ENCODE assay signal across 1 cellular context in the genomic region with DNA sequence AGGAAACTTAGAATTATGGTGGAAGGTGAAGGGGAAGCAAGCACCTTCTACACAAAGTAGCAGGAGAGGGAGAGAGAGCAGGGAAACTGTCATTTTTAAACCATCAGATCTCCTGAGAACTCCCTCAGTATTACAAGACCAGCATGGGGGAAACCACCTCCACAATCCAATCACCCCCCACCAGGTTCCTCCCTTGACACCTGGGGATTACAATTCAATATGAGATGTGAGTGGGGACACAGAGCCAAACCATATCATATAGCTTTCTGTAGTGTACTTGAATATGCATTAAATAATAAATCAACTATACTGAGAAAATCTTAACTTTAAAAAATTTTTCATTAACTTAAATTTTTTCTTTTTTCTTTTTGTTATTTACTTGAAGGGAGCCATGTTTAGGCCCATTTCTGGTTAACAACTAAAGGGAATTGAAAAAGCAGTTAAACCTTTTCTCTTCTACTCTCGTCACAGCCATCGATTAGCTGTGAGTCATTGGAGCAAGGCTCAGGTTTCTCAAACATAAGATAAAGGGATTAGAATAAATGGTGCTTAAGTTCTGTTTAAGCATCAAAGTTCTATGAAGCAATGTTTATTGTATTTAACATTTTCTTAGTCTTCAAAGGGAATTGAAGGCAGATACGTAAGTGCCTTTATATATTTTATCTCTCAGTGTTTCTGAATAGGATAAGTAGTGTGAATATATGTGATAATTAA.
TF ChIP-seq lines count a peak whose summit lies in the region.

No MANE protein-coding gene starts in this region.

TF ChIP-seq in HepG2, 621 proteins besides CTCF, POLR2A, EP300 and RAD21 (continued from another document and continues in another):
- TF ChIP-seq, protein P1, sequence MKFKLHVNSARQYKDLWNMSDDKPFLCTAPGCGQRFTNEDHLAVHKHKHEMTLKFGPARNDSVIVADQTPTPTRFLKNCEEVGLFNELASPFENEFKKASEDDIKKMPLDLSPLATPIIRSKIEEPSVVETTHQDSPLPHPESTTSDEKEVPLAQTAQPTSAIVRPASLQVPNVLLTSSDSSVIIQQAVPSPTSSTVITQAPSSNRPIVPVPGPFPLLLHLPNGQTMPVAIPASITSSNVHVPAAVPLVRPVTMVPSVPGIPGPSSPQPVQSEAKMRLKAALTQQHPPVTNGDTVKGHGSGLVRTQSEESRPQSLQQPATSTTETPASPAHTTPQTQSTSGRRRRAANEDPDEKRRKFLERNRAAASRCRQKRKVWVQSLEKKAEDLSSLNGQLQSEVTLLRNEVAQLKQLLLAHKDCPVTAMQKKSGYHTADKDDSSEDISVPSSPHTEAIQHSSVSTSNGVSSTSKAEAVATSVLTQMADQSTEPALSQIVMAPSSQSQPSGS (CRISPR knock-in tag; IDR thresholded peaks at IDR 0.05), result peak; percentile 83
- peak; percentile 92 for TF ChIP-seq MED13 (CRISPR knock-in tag; IDR thresholded peaks at IDR 0.05)
- TF ChIP-seq HOXA9 (CRISPR knock-in tag; IDR thresholded peaks at IDR 0.05; ENCODE audit: borderline replicate concordance), result no peak
- TF ChIP-seq, protein P2, sequence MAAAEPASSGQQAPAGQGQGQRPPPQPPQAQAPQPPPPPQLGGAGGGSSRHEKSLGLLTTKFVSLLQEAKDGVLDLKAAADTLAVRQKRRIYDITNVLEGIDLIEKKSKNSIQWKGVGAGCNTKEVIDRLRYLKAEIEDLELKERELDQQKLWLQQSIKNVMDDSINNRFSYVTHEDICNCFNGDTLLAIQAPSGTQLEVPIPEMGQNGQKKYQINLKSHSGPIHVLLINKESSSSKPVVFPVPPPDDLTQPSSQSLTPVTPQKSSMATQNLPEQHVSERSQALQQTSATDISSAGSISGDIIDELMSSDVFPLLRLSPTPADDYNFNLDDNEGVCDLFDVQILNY (CRISPR knock-in tag; conservative IDR thresholded peaks at IDR 0.05), result no peak
- TF ChIP-seq MIER2 (CRISPR knock-in tag; IDR thresholded peaks at IDR 0.05), result no peak
- TF ChIP-seq ZSCAN31 (CRISPR knock-in tag; IDR thresholded peaks at IDR 0.05; ENCODE audit: low read depth), result no peak
- TF ChIP-seq ZSCAN29 (CRISPR knock-in tag; conservative IDR thresholded peaks at IDR 0.05), result 0 out of 2 replicates have a peak, but pooled peaks have one; percentile 35
- no peak for TF ChIP-seq ZNF207 (IDR thresholded peaks at IDR 0.05; ENCODE audit: borderline replicate concordance)
- TF ChIP-seq, protein P3, sequence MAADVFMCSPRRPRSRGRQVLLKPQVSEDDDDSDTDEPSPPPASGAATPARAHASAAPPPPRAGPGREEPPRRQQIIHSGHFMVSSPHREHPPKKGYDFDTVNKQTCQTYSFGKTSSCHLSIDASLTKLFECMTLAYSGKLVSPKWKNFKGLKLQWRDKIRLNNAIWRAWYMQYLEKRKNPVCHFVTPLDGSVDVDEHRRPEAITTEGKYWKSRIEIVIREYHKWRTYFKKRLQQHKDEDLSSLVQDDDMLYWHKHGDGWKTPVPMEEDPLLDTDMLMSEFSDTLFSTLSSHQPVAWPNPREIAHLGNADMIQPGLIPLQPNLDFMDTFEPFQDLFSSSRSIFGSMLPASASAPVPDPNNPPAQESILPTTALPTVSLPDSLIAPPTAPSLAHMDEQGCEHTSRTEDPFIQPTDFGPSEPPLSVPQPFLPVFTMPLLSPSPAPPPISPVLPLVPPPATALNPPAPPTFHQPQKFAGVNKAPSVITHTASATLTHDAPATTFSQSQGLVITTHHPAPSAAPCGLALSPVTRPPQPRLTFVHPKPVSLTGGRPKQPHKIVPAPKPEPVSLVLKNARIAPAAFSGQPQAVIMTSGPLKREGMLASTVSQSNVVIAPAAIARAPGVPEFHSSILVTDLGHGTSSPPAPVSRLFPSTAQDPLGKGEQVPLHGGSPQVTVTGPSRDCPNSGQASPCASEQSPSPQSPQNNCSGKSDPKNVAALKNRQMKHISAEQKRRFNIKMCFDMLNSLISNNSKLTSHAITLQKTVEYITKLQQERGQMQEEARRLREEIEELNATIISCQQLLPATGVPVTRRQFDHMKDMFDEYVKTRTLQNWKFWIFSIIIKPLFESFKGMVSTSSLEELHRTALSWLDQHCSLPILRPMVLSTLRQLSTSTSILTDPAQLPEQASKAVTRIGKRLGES (CRISPR knock-in tag; IDR thresholded peaks at IDR 0.05; ENCODE audit: borderline replicate concordance), result no peak
- TF ChIP-seq ZMYM4 (CRISPR knock-in tag; IDR thresholded peaks at IDR 0.05), result peak; percentile 85
- TF ChIP-seq DR1 (CRISPR knock-in tag; IDR thresholded peaks at IDR 0.05), result no peak
- TF ChIP-seq ZNF777 (CRISPR knock-in tag; IDR thresholded peaks at IDR 0.05), result no peak
- no peak for TF ChIP-seq RNF2 (conservative IDR thresholded peaks at IDR 0.05; ENCODE audit: low read depth)
- TF ChIP-seq ZBTB42 (CRISPR knock-in tag; IDR thresholded peaks at IDR 0.05), result no peak
- no peak for TF ChIP-seq ZNF850 (CRISPR knock-in tag; conservative IDR thresholded peaks at IDR 0.05)
- no peak for TF ChIP-seq ZNF883 (CRISPR knock-in tag; IDR thresholded peaks at IDR 0.05; ENCODE audit: not compliant biosample characterization)
- TF ChIP-seq, protein P4, sequence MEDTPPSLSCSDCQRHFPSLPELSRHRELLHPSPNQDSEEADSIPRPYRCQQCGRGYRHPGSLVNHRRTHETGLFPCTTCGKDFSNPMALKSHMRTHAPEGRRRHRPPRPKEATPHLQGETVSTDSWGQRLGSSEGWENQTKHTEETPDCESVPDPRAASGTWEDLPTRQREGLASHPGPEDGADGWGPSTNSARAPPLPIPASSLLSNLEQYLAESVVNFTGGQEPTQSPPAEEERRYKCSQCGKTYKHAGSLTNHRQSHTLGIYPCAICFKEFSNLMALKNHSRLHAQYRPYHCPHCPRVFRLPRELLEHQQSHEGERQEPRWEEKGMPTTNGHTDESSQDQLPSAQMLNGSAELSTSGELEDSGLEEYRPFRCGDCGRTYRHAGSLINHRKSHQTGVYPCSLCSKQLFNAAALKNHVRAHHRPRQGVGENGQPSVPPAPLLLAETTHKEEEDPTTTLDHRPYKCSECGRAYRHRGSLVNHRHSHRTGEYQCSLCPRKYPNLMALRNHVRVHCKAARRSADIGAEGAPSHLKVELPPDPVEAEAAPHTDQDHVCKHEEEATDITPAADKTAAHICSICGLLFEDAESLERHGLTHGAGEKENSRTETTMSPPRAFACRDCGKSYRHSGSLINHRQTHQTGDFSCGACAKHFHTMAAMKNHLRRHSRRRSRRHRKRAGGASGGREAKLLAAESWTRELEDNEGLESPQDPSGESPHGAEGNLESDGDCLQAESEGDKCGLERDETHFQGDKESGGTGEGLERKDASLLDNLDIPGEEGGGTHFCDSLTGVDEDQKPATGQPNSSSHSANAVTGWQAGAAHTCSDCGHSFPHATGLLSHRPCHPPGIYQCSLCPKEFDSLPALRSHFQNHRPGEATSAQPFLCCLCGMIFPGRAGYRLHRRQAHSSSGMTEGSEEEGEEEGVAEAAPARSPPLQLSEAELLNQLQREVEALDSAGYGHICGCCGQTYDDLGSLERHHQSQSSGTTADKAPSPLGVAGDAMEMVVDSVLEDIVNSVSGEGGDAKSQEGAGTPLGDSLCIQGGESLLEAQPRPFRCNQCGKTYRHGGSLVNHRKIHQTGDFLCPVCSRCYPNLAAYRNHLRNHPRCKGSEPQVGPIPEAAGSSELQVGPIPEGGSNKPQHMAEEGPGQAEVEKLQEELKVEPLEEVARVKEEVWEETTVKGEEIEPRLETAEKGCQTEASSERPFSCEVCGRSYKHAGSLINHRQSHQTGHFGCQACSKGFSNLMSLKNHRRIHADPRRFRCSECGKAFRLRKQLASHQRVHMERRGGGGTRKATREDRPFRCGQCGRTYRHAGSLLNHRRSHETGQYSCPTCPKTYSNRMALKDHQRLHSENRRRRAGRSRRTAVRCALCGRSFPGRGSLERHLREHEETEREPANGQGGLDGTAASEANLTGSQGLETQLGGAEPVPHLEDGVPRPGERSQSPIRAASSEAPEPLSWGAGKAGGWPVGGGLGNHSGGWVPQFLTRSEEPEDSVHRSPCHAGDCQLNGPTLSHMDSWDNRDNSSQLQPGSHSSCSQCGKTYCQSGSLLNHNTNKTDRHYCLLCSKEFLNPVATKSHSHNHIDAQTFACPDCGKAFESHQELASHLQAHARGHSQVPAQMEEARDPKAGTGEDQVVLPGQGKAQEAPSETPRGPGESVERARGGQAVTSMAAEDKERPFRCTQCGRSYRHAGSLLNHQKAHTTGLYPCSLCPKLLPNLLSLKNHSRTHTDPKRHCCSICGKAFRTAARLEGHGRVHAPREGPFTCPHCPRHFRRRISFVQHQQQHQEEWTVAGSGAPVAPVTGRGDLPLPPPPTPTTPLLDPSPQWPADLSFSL (CRISPR knock-in tag; IDR thresholded peaks at IDR 0.05), result no peak
- TF ChIP-seq KLF12 (CRISPR knock-in tag; IDR thresholded peaks at IDR 0.05; ENCODE audit: borderline replicate concordance), result no peak
- no peak for TF ChIP-seq ZFP36 (IDR thresholded peaks at IDR 0.05; ENCODE audit: borderline replicate concordance, low read depth, low read length, partially characterized antibody)
- TF ChIP-seq ZNF552 (CRISPR knock-in tag; IDR thresholded peaks at IDR 0.05; ENCODE audit: borderline replicate concordance), result no peak
- TF ChIP-seq GTF2F1 (IDR thresholded peaks at IDR 0.05; ENCODE audit: low read length), result no peak
- no peak for TF ChIP-seq ATF7-NPFF (CRISPR knock-in tag; IDR thresholded peaks at IDR 0.05; ENCODE audit: low read depth)
- no peak for TF ChIP-seq JDP2 (CRISPR knock-in tag; IDR thresholded peaks at IDR 0.05; ENCODE audit: borderline replicate concordance)
- TF ChIP-seq ZNF652 (CRISPR knock-in tag; IDR thresholded peaks at IDR 0.05; ENCODE audit: borderline replicate concordance, low read depth), result peak; percentile 85
- TF ChIP-seq ZSCAN30 (CRISPR knock-in tag; IDR thresholded peaks at IDR 0.05), result no peak
- no peak for TF ChIP-seq ZNF788 (CRISPR knock-in tag; IDR thresholded peaks at IDR 0.05; ENCODE audit: borderline replicate concordance)
- TF ChIP-seq, protein P5, sequence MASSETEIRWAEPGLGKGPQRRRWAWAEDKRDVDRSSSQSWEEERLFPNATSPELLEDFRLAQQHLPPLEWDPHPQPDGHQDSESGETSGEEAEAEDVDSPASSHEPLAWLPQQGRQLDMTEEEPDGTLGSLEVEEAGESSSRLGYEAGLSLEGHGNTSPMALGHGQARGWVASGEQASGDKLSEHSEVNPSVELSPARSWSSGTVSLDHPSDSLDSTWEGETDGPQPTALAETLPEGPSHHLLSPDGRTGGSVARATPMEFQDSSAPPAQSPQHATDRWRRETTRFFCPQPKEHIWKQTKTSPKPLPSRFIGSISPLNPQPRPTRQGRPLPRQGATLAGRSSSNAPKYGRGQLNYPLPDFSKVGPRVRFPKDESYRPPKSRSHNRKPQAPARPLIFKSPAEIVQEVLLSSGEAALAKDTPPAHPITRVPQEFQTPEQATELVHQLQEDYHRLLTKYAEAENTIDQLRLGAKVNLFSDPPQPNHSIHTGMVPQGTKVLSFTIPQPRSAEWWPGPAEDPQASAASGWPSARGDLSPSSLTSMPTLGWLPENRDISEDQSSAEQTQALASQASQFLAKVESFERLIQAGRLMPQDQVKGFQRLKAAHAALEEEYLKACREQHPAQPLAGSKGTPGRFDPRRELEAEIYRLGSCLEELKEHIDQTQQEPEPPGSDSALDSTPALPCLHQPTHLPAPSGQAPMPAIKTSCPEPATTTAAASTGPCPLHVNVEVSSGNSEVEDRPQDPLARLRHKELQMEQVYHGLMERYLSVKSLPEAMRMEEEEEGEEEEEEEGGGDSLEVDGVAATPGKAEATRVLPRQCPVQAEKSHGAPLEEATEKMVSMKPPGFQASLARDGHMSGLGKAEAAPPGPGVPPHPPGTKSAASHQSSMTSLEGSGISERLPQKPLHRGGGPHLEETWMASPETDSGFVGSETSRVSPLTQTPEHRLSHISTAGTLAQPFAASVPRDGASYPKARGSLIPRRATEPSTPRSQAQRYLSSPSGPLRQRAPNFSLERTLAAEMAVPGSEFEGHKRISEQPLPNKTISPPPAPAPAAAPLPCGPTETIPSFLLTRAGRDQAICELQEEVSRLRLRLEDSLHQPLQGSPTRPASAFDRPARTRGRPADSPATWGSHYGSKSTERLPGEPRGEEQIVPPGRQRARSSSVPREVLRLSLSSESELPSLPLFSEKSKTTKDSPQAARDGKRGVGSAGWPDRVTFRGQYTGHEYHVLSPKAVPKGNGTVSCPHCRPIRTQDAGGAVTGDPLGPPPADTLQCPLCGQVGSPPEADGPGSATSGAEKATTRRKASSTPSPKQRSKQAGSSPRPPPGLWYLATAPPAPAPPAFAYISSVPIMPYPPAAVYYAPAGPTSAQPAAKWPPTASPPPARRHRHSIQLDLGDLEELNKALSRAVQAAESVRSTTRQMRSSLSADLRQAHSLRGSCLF (CRISPR knock-in tag; IDR thresholded peaks at IDR 0.05; ENCODE audit: borderline replicate concordance), result no peak
- TF ChIP-seq RBM22 (optimal IDR thresholded peaks at IDR 0.05; ENCODE audit: low read length), result no peak
- TF ChIP-seq, protein P6, sequence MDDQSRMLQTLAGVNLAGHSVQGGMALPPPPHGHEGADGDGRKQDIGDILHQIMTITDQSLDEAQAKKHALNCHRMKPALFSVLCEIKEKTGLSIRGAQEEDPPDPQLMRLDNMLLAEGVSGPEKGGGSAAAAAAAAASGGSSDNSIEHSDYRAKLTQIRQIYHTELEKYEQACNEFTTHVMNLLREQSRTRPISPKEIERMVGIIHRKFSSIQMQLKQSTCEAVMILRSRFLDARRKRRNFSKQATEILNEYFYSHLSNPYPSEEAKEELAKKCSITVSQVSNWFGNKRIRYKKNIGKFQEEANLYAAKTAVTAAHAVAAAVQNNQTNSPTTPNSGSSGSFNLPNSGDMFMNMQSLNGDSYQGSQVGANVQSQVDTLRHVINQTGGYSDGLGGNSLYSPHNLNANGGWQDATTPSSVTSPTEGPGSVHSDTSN (CRISPR knock-in tag; IDR thresholded peaks at IDR 0.05; ENCODE audit: borderline replicate concordance), result no peak
- no peak for TF ChIP-seq MEF2D (CRISPR knock-in tag; IDR thresholded peaks at IDR 0.05)
- peak; percentile 83; the same call in 1 of the 2 replicates for TF ChIP-seq SMARCE1 (IDR thresholded peaks at IDR 0.05; ENCODE audit: borderline replicate concordance)
- peak; percentile 99 for TF ChIP-seq ONECUT2 (CRISPR knock-in tag; IDR thresholded peaks at IDR 0.05)
- no peak for TF ChIP-seq ESRRA (CRISPR knock-in tag; IDR thresholded peaks at IDR 0.05; ENCODE audit: low read depth)
- TF ChIP-seq SMARCC2 (IDR thresholded peaks at IDR 0.05), result peak; percentile 97
- TF ChIP-seq ZNF256 (CRISPR knock-in tag; conservative IDR thresholded peaks at IDR 0.05), result no peak
- TF ChIP-seq SALL2 (CRISPR knock-in tag; IDR thresholded peaks at IDR 0.05), result no peak
- TF ChIP-seq RBFOX2 (IDR thresholded peaks at IDR 0.05; ENCODE audit: low read depth, low read length), result no peak
- TF ChIP-seq, protein P7, sequence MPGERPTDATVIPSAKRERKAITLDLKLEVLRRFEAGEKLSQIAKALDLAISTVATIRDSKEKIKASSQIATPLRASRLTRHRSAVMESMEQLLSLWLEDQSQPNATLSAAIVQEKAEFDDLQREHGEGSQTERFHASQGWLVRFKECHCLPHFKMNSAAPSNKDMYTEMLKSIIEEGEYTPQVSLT (CRISPR knock-in tag; IDR thresholded peaks at IDR 0.05; ENCODE audit: borderline replicate concordance, low read depth), result no peak
- TF ChIP-seq ZNF607 (CRISPR knock-in tag; IDR thresholded peaks at IDR 0.05; ENCODE audit: borderline replicate concordance), result no peak
- TF ChIP-seq, protein P8, sequence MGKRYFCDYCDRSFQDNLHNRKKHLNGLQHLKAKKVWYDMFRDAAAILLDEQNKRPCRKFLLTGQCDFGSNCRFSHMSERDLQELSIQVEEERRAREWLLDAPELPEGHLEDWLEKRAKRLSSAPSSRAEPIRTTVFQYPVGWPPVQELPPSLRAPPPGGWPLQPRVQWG (CRISPR knock-in tag; IDR thresholded peaks at IDR 0.05; ENCODE audit: borderline replicate concordance, low read depth), result no peak
- no peak for TF ChIP-seq PHF8 (CRISPR knock-in tag; IDR thresholded peaks at IDR 0.05)
- TF ChIP-seq ZNF468 (CRISPR knock-in tag; IDR thresholded peaks at IDR 0.05), result no peak
- TF ChIP-seq ZNF530 (CRISPR knock-in tag; IDR thresholded peaks at IDR 0.05; ENCODE audit: low read depth), result no peak
- peak; percentile 44; the same call in 1 of the 2 replicates for TF ChIP-seq PHF21A (CRISPR knock-in tag; IDR thresholded peaks at IDR 0.05)
- TF ChIP-seq HOXA3 (CRISPR knock-in tag; IDR thresholded peaks at IDR 0.05), result no peak
- peak; percentile 70; the same call in 1 of the 2 replicates for TF ChIP-seq TARDBP (CRISPR knock-in tag; IDR thresholded peaks at IDR 0.05)
